In genomic region chr3:150218236-150218635, GRCh38 we compare ENCODE assay signal across 27 cellular contexts.
"Had no signal": no experiment of that assay in that cellular context is flagged by ENCODE, and none has a peak within 500 bp of the region (broad histone marks: within the 10 kb centered on the region; RNA-seq: fewer than 3 reads in every experiment).

No MANE protein-coding gene starts in this region.

- H3K27ac ChIP-seq: colonic mucosa, epithelial cell of prostate, esophagus squamous epithelium, gastroesophageal sphincter, heart right ventricle, WERI-Rb-1 had no signal

- H3K4me1 ChIP-seq: colonic mucosa had no signal

- ATAC-seq: activated CD4-positive, CD25-positive, alpha-beta regulatory T cell treated with anti-CD3 and anti-CD28 coated beads, Interleukin-2, amount 50 U/mL, for 24 hours; activated CD8-positive, alpha-beta T cell treated with anti-CD3 and anti-CD28 coated beads for 36 hours; activated T-cell treated with anti-CD3 and anti-CD28 coated beads, Interleukin-2, amount 50 U/mL, for 4 hours; activated T-helper 17 cell treated with anti-CD3 and anti-CD28 coated beads, Interleukin-2, amount 50 U/mL, for 72 hours; gastroesophageal sphincter; heart right ventricle; T-helper 17 cell had no signal

- H3K36me3 ChIP-seq: colonic mucosa, esophagus squamous epithelium, gastroesophageal sphincter, heart right ventricle, WERI-Rb-1 had no signal

- H3K27me3 ChIP-seq: colonic mucosa, gastroesophageal sphincter had no signal

- H3K4me3 ChIP-seq: colonic mucosa, esophagus squamous epithelium, gastroesophageal sphincter, heart right ventricle had no signal

- DNase-seq: activated B cell treated with CpG ODN at 0.5 μM for 24 hours; activated CD4-positive, alpha-beta T cell treated with anti-CD3 and anti-CD28 coated beads for 48 hours; activated CD4-positive, alpha-beta T cell treated with anti-CD3 and anti-CD28 coated beads, Interleukin-2, amount 50 U/mL, for 1 hour; activated CD4-positive, alpha-beta T cell treated with anti-CD3 and anti-CD28 coated beads, Interleukin-2, amount 50 U/mL, for 48 hours; activated CD8-positive, alpha-beta memory T cell treated with anti-CD3 and anti-CD28 coated beads for 24 hours; activated CD8-positive, alpha-beta T cell treated with anti-CD3 and anti-CD28 coated beads for 36 hours; activated effector memory CD4-positive, alpha-beta T cell treated with Interleukin-2 at 50 U/mL for 16 hours; activated gamma-delta T cell treated with Interleukin-2 at 50 U/mL for 16 hours; activated naive CD4-positive, alpha-beta T cell treated with anti-CD3 and anti-CD28 coated beads, Interleukin-2, amount 50 U/mL, for 16 hours; activated naive CD4-positive, alpha-beta T cell treated with Interleukin-2 at 50 U/mL for 16 hours; activated T-cell treated with anti-CD3 and anti-CD28 coated beads, Interleukin-2, amount 50 U/mL, for 4 hours; amniotic stem cell; anterior cingulate cortex; caudate nucleus; colonic mucosa; effector CD8-positive, alpha-beta T cell; esophagus squamous epithelium; foreskin melanocyte; heart right ventricle; T-helper 1 cell; T-helper 17 cell; T1000; WERI-Rb-1 had no signal

- H3K9me3 ChIP-seq: colonic mucosa, esophagus squamous epithelium had no signal
